In the genomic region with DNA sequence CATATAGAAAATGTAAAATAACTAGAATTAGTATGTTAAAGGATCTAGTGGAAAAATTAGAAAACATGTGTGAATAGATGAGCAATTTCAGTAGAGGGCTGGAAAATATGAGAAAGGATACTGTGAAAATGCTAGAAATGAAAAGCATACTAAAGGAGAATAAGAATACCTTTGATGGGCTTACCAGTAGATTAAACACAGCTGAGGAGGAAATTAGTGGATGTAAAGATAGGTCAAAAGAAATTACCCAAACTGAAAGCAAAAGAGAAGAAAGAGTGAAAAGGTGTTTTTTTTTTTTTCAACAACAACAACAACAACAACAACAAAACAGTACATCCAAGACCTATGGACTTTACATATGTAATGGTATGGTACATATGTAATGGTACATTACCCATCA, we compare ENCODE assay signal across 8 cellular contexts. TPM values are rescaled to one million over a fixed set of nuclear protein-coding genes. Genes with fewer than 3 reads are reported as not detected.
"Had no signal": no experiment of that assay in that cellular context is flagged by ENCODE, and none has a peak within 500 bp of the region (broad histone marks: within the 10 kb centered on the region; RNA-seq: fewer than 3 reads in every experiment).

No MANE protein-coding gene starts in this region.

- H3K36me3 ChIP-seq: HAP-1 had no signal

- ATAC-seq: HCT116 had no signal

- FAIRE-seq: HTR-8/SVneo had no signal

- DNase-seq: GM23248, GOT3, H7, KG1 had no signal

- H3K4me3 Mint-ChIP-seq: IgD-negative memory B cell had no signal

- H3K9ac ChIP-seq: GM23248 had no signal

- H3K4me3 ChIP-seq: GM23248, HAP-1 had no signal

- H3K4me1 ChIP-seq: HAP-1 had no signal

- H3K27ac ChIP-seq: GM23248 had no signal

- H3K9me3 ChIP-seq: HAP-1 had no signal

- H2AFZ ChIP-seq: GM23248 had no signal

- H3K4me1 Mint-ChIP-seq: IgD-negative memory B cell had no signal

RNA-seq across cellular contexts. Expression of a gene that starts 41.0 kb away (rescaled TPM):
- polyA plus RNA-seq: IgD-negative memory B cell had no signal
